In the genomic region with DNA sequence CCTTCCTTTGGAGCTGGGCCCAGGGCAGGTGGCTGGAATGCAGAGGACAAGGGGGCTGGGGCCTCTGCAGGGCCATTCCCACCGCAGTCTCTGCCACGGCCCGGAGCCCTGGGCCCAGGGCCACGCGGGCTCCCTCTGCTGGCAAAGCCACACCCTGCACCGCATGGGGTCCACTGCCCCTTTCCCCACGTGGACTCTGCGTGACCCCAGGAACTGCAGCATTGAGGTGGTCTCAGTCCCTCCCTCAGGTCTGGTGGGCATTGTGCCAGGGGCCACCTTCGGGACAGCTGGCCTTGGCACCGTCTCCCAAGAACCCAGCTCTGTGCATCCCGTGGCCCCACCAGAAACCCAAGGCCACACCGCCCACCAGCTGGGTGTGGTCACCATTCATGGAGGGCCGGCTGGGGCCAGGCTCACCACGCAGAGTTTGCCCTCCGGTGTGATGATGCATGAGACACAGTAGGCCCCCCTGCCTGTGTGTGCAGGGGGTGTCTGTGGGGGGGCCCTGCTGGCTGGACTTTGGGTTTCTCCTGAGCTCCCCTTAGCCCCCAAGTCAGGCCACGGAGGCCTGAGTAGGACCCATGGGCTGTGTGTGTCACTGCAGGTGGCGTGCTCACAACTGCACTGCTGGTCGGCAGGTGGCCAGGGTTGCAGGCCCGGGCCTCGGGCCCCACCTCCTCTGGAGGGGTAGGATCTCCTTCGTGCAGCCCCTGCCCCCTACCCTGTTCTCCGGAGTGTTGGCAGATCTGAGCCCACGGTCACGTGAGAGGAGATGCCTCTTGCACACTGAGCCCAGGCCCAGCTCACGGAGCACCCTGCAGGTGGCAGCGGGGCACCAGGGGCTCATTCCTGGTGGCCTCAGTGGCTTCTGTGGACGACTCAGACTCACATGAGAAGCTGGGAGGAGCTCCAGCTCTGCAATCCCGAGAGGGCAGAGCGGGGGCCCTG, we compare ENCODE assay signal across 8 cellular contexts. TPM values are rescaled to one million over a fixed set of nuclear protein-coding genes. Genes with fewer than 3 reads are reported as not detected.
DNase-seq lines count a peak whose midpoint lies in the region; ATAC-seq and TF ChIP-seq lines count a peak whose summit lies in the region.

No MANE protein-coding gene starts in this region.

- peaks cover 17 to 22% of the 10 kb centered on the region in 2 experiments for H3K4me1 ChIP-seq in trophoblast cell (ENCODE audit: control insufficient read depth in 1 of 2, insufficient read depth in 2 of 2, low read length in 2 of 2)
- peaks cover 33% of the 10 kb centered on the region for H3K4me1 ChIP-seq in vagina

- H3K4me3 ChIP-seq in fibroblast of mammary gland (ENCODE audit: control insufficient read depth, low read depth, low read length), result no peak overlapping the region
- H3K4me3 ChIP-seq in trophoblast cell (ENCODE audit: low read depth, low read length), result no peak overlapping the region
- no peak overlapping the region for H3K4me3 ChIP-seq in vagina

- H4K91ac ChIP-seq in trophoblast cell (ENCODE audit: low read depth, low read length), result no peak overlapping the region

- peaks cover 20 to 23% of the 10 kb centered on the region in 2 experiments for H3K36me3 ChIP-seq in trophoblast cell (ENCODE audit: control insufficient read depth in 1 of 2, insufficient read depth in 2 of 2, low read length in 2 of 2)
- no peaks in the 10 kb centered on the region for H3K36me3 ChIP-seq in vagina

- TF ChIP-seq POLR2A in vagina (IDR thresholded peaks at IDR 0.05), result no peak

- H3K23ac ChIP-seq in trophoblast cell (ENCODE audit: low read length), result no peak overlapping the region

- H4K12ac ChIP-seq in trophoblast cell (ENCODE audit: low read depth, low read length), result no peak overlapping the region

- peak overlapping the region; percentile 5 for H3K18ac ChIP-seq in trophoblast cell (ENCODE audit: low read length)

- WGBS in trophoblast cell (ENCODE audit: extremely low coverage, insufficient coverage, insufficient read length), result no CpG with 5 or more reads among the region's 29 CpGs

- no peak overlapping the region for H3K14ac ChIP-seq in trophoblast cell (ENCODE audit: low read length)

- peaks cover 4% of the 10 kb centered on the region for H3K79me2 ChIP-seq in trophoblast cell (ENCODE audit: control insufficient read depth, insufficient read depth, low read length, poor library complexity)

- H3K27me3 ChIP-seq in trophoblast cell (ENCODE audit: insufficient read depth, low read length) (no peaks in the 10 kb centered on the region), vagina (no peaks in the 10 kb centered on the region)

- H2AFZ ChIP-seq in trophoblast cell (ENCODE audit: insufficient read depth, low read length, poor library complexity), result no peak overlapping the region

- H3K79me1 ChIP-seq in trophoblast cell (ENCODE audit: low read length), result peaks cover 2% of the 10 kb centered on the region

- no peak overlapping the region for H3K4ac ChIP-seq in trophoblast cell (ENCODE audit: low read depth, low read length)

- H3K27ac ChIP-seq in trophoblast cell (ENCODE audit: low read depth, low read length) (no peak overlapping the region), vagina (no peak overlapping the region)

- no peak for ATAC-seq in GM21515 (IDR thresholded peaks at IDR 0.05; ENCODE audit: unreplicated experiment)

- H2BK120ac ChIP-seq in trophoblast cell (ENCODE audit: insufficient read depth, low read length, poor library complexity), result no peak overlapping the region

- H2BK12ac ChIP-seq in trophoblast cell (ENCODE audit: low read length), result no peak overlapping the region

- H3K4me2 ChIP-seq in trophoblast cell (ENCODE audit: low read length), result no peak overlapping the region

- H3K9ac ChIP-seq in trophoblast cell (ENCODE audit: low read length), result no peak overlapping the region

- DNase-seq in GDM1 (lab: John Stamatoyannopoulos, UW) (peak; percentile 25), NAMALWA (ENCODE audit: low spot score) (peak; percentile 79), activated T-cell treated with anti-CD3 and anti-CD28 coated beads for 1 hour (ENCODE audit: low read depth) (peak; percentile 56), fibroblast of mammary gland (ENCODE audit: low read depth) (peak; percentile 19), trophoblast cell (peak; percentile 41 to 74), vagina (ENCODE audit: extremely low spot score in 2 of 2) (no peak), Ammon's horn (ENCODE audit: low spot score) (no peak)

- no peak overlapping the region for H2AK5ac ChIP-seq in trophoblast cell (ENCODE audit: low read length)

- H2BK5ac ChIP-seq in trophoblast cell (ENCODE audit: low read depth, low read length, poor library complexity), result no peak overlapping the region

- intact Hi-C loops in vagina (cut with DNase I), result no loop called here

- TF ChIP-seq CTCF in fibroblast of mammary gland (conservative IDR thresholded peaks at IDR 0.05; ENCODE audit: control insufficient read depth, insufficient read depth, low read depth, low read length) (peak; percentile 82), vagina (IDR thresholded peaks at IDR 0.05) (peak; percentile 74 to 80 (median 80))

- H4K8ac ChIP-seq in trophoblast cell (ENCODE audit: low read depth, low read length), result no peak overlapping the region

- H3K9me3 ChIP-seq in trophoblast cell (ENCODE audit: insufficient read depth, low read depth, low read length), result no peaks in the 10 kb centered on the region
- H3K9me3 ChIP-seq in vagina, result no peaks in the 10 kb centered on the region

RNA-seq across cellular contexts. Expression of a gene that starts 5.7 kb away (rescaled TPM):
- 66.1 and 71.8 TPM in 2 replicates for polyA plus RNA-seq in trophoblast cell (2013)
- 35.8 TPM for total RNA-seq in vagina

RNA-seq across cellular contexts. Expression of a gene that starts 8.3 kb away (rescaled TPM):
- polyA plus RNA-seq in trophoblast cell (2013), result 5.2 and 6.0 TPM in 2 replicates
- not detected for total RNA-seq in vagina

RNA-seq across cellular contexts. Expression of a gene that starts 20.1 kb away (rescaled TPM):
- 3.1 and 3.5 TPM in 2 replicates for polyA plus RNA-seq in trophoblast cell (2013)
- 3.2 TPM for total RNA-seq in vagina

RNA-seq across cellular contexts. Expression of a gene that starts 30.4 kb away (rescaled TPM):
- polyA plus RNA-seq in trophoblast cell (2013), result 23.5 and 23.7 TPM in 2 replicates
- total RNA-seq in vagina, result 17.7 TPM

RNA-seq across cellular contexts. Expression of a gene that starts 34.1 kb away (rescaled TPM):
- 147 and 153 TPM in 2 replicates for polyA plus RNA-seq in trophoblast cell (2013)
- 84.2 TPM for total RNA-seq in vagina

Comparison
In these comparisons a context has a peak if more than half of its experiments do, and no peak if none do; other contexts are left out.
1. DNase-seq: peak in GDM1 (single experiment), NAMALWA (single experiment), activated T-cell treated with anti-CD3 and anti-CD28 coated beads for 1 hour (single experiment), fibroblast of mammary gland (single experiment) and trophoblast cell (2 of 2); none in vagina (0 of 2) and Ammon's horn (single experiment).